Comparison of ENCODE assay signal across 37 cellular contexts in genomic region chr13:36244073-36244472, GRCh38. TPM values are rescaled to one million over a fixed set of nuclear protein-coding genes. Genes with fewer than 3 reads are reported as not detected.
"Had no signal": no experiment of that assay in that cellular context is flagged by ENCODE, and none has a peak within 500 bp of the region (broad histone marks: within the 10 kb centered on the region; RNA-seq: fewer than 3 reads in every experiment).

No MANE protein-coding gene starts in this region.

- H3K27ac ChIP-seq: adrenal gland, body of pancreas, brain microvascular endothelial cell, breast epithelium, VCaP had no signal

- H3K9me3 ChIP-seq: adrenal gland, body of pancreas had no signal

- ATAC-seq: activated CD8-positive, alpha-beta T cell treated with anti-CD3 and anti-CD28 coated beads for 36 hours; activated naive CD4-positive, alpha-beta T cell treated with anti-CD3 and anti-CD28 coated beads, Interleukin-2, amount 50 U/mL, for 72 hours; activated T-cell treated with anti-CD3 and anti-CD28 coated beads, Interleukin-2, amount 50 U/mL, for 4 hours; activated T-cell treated with anti-CD3 and anti-CD28 coated beads, Interleukin-2, amount 50 U/mL, for 72 hours; activated T-helper 17 cell treated with anti-CD3 and anti-CD28 coated beads, Interleukin-2, amount 50 U/mL, for 72 hours; body of pancreas had no signal

- H3K27me3 Mint-ChIP-seq: activated B cell treated with CpG ODN at 0.5 μM for 24 hours; activated CD4-positive, alpha-beta memory T cell treated with anti-CD3 and anti-CD28 coated beads for 36 hours; activated CD4-positive, alpha-beta T cell treated with anti-CD3 and anti-CD28 coated beads, Interleukin-2, amount 10 ng/mL, durations not matched to agents 24 days and 14 days; activated CD8-positive, alpha-beta T cell treated with anti-CD3 and anti-CD28 coated beads for 36 hours; activated naive CD8-positive, alpha-beta T cell treated with anti-CD3 and anti-CD28 coated beads for 36 hours had no signal

- H3K4me1 Mint-ChIP-seq: activated B cell treated with CpG ODN at 0.5 μM for 24 hours; activated CD4-positive, alpha-beta T cell treated with anti-CD3 and anti-CD28 coated beads, Interleukin-2, amount 10 ng/mL, durations not matched to agents 24 days and 14 days; activated naive CD8-positive, alpha-beta T cell treated with anti-CD3 and anti-CD28 coated beads for 36 hours; activated T-helper 17 cell treated with anti-CD3 and anti-CD28 coated beads, Interleukin-2, amount 50 U/mL, for 72 hours had no signal

- H3K4me1 ChIP-seq: adrenal gland, body of pancreas, breast epithelium had no signal

- DNase-seq: activated B cell treated with CpG ODN at 0.5 μM for 24 hours; activated CD4-positive, alpha-beta memory T cell treated with anti-CD3 and anti-CD28 coated beads for 36 hours; activated CD4-positive, alpha-beta T cell treated with anti-CD3 and anti-CD28 coated beads for 4 hours; activated CD4-positive, alpha-beta T cell treated with anti-CD3 and anti-CD28 coated beads, Interleukin-2, amount 10 ng/mL, durations not matched to agents 24 days and 14 days; activated CD4-positive, alpha-beta T cell treated with anti-CD3 and anti-CD28 coated beads, Interleukin-2, amount 50 U/mL, for 1 hour; activated CD4-positive, alpha-beta T cell treated with anti-CD3 and anti-CD28 coated beads, Interleukin-2, amount 50 U/mL, for 4 hours; activated CD4-positive, CD25-positive, alpha-beta regulatory T cell treated with anti-CD3 and anti-CD28 coated beads, Interleukin-2, amount 50 U/mL, for 72 hours; activated CD8-positive, alpha-beta memory T cell treated with anti-CD3 and anti-CD28 coated beads, Interleukin-2, amount 50 U/mL, for 4 hours; activated CD8-positive, alpha-beta T cell treated with anti-CD3 and anti-CD28 coated beads for 36 hours; activated effector memory CD4-positive, alpha-beta T cell treated with anti-CD3 and anti-CD28 coated beads, Interleukin-2, amount 50 U/mL, for 16 hours; activated gamma-delta T cell treated with Interleukin-2 at 50 U/mL for 16 hours; activated naive CD4-positive, alpha-beta T cell; activated naive CD4-positive, alpha-beta T cell treated with anti-CD3 and anti-CD28 coated beads for 36 hours; activated naive CD4-positive, alpha-beta T cell treated with anti-CD3 and anti-CD28 coated beads, Interleukin-2, amount 50 U/mL, for 16 hours; activated naive CD8-positive, alpha-beta T cell treated with anti-CD3 and anti-CD28 coated beads for 36 hours; activated T-cell treated with anti-CD3 and anti-CD28 coated beads for 4 hours; activated T-cell treated with anti-CD3 and anti-CD28 coated beads, Interleukin-2, amount 50 U/mL, for 1 hour; activated T-cell treated with anti-CD3 and anti-CD28 coated beads, Interleukin-2, amount 50 U/mL, for 4 hours; activated T-cell treated with anti-CD3 and anti-CD28 coated beads, Interleukin-2, amount 50 U/mL, for 72 hours; adrenal gland; amniotic stem cell; aorta; body of pancreas; brain microvascular endothelial cell; central memory CD4-positive, alpha-beta T cell; T-helper 1 cell; T-helper 2 cell; T-helper 9 cell had no signal

- H3K36me3 Mint-ChIP-seq: activated CD4-positive, alpha-beta memory T cell treated with anti-CD3 and anti-CD28 coated beads for 36 hours; activated naive CD4-positive, alpha-beta T cell treated with anti-CD3 and anti-CD28 coated beads, Interleukin-2, amount 50 U/mL, for 72 hours; activated naive CD8-positive, alpha-beta T cell treated with anti-CD3 and anti-CD28 coated beads for 36 hours had no signal

- H3K4me3 ChIP-seq: adrenal gland, body of pancreas, breast epithelium had no signal

- H3K36me3 ChIP-seq: adrenal gland, brain microvascular endothelial cell, breast epithelium had no signal

- H3K27me3 ChIP-seq: adrenal gland, body of pancreas, brain microvascular endothelial cell, breast epithelium had no signal

- H3K9me3 Mint-ChIP-seq: activated CD4-positive, alpha-beta memory T cell treated with anti-CD3 and anti-CD28 coated beads for 36 hours; activated CD4-positive, alpha-beta T cell treated with anti-CD3 and anti-CD28 coated beads, Interleukin-2, amount 10 ng/mL, durations not matched to agents 24 days and 14 days; activated CD8-positive, alpha-beta T cell treated with anti-CD3 and anti-CD28 coated beads for 36 hours; activated naive CD4-positive, alpha-beta T cell treated with anti-CD3 and anti-CD28 coated beads for 36 hours; activated naive CD4-positive, alpha-beta T cell treated with anti-CD3 and anti-CD28 coated beads, Interleukin-2, amount 50 U/mL, for 72 hours; activated naive CD8-positive, alpha-beta T cell treated with anti-CD3 and anti-CD28 coated beads for 36 hours; activated T-cell treated with anti-CD3 and anti-CD28 coated beads, Interleukin-2, amount 50 U/mL, for 72 hours; activated T-helper 1 cell treated with anti-CD3 and anti-CD28 coated beads, Interleukin-12 subunit alpha, Interleukin-12 subunit beta, Interleukin-2, Interleukin-4 antibody, amounts not matched to agents 30 ng/mL and 10 ng/mL and 1 ng/mL, durations not matched to agents 14 hours and 24 hours and 36 hours; T-helper 2 cell treated with Interferon-gamma antibody and Interleukin-4, amounts not matched to agents 5 μg/mL and 100 μg/mL, for 36 hours had no signal

- H3K4me3 Mint-ChIP-seq: activated B cell treated with CpG ODN at 0.5 μM for 24 hours; activated CD4-positive, alpha-beta memory T cell treated with anti-CD3 and anti-CD28 coated beads for 36 hours; activated CD4-positive, alpha-beta T cell treated with anti-CD3 and anti-CD28 coated beads, Interleukin-2, amount 10 ng/mL, durations not matched to agents 24 days and 14 days; activated CD8-positive, alpha-beta T cell treated with anti-CD3 and anti-CD28 coated beads for 36 hours; activated naive CD4-positive, alpha-beta T cell treated with anti-CD3 and anti-CD28 coated beads for 36 hours; activated naive CD8-positive, alpha-beta T cell treated with anti-CD3 and anti-CD28 coated beads for 36 hours; activated T-cell treated with anti-CD3 and anti-CD28 coated beads, Interleukin-2, amount 50 U/mL, for 4 hours; activated T-cell treated with anti-CD3 and anti-CD28 coated beads, Interleukin-2, amount 50 U/mL, for 72 hours; activated T-helper 1 cell treated with anti-CD3 and anti-CD28 coated beads, Interleukin-12 subunit alpha, Interleukin-12 subunit beta, Interleukin-2, Interleukin-4 antibody, amounts not matched to agents 30 ng/mL and 10 ng/mL and 1 ng/mL, durations not matched to agents 14 hours and 24 hours and 36 hours; activated T-helper 17 cell treated with anti-CD3 and anti-CD28 coated beads, Interleukin-2, amount 50 U/mL, for 72 hours; T-helper 1 cell treated with Interleukin-12 subunit alpha and Interleukin-12 subunit beta and Interleukin-4 antibody, amounts not matched to agents 30 μg/mL and 1 μg/mL, for 36 hours; T-helper 2 cell treated with Interferon-gamma antibody and Interleukin-4, amounts not matched to agents 5 μg/mL and 100 μg/mL, for 36 hours had no signal

- H3K27ac Mint-ChIP-seq: activated B cell treated with CpG ODN at 0.5 μM for 24 hours; activated CD4-positive, alpha-beta memory T cell treated with anti-CD3 and anti-CD28 coated beads for 36 hours; activated CD4-positive, alpha-beta T cell treated with anti-CD3 and anti-CD28 coated beads, Interleukin-2, amount 10 ng/mL, durations not matched to agents 24 days and 14 days; activated CD8-positive, alpha-beta T cell treated with anti-CD3 and anti-CD28 coated beads for 36 hours; activated naive CD4-positive, alpha-beta T cell treated with anti-CD3 and anti-CD28 coated beads for 36 hours; activated naive CD4-positive, alpha-beta T cell treated with anti-CD3 and anti-CD28 coated beads, Interleukin-2, amount 50 U/mL, for 72 hours; activated naive CD8-positive, alpha-beta T cell treated with anti-CD3 and anti-CD28 coated beads for 36 hours; activated T-cell treated with anti-CD3 and anti-CD28 coated beads, Interleukin-2, amount 50 U/mL, for 72 hours; activated T-helper 1 cell treated with anti-CD3 and anti-CD28 coated beads, Interleukin-12 subunit alpha, Interleukin-12 subunit beta, Interleukin-2, Interleukin-4 antibody, amounts not matched to agents 30 ng/mL and 10 ng/mL and 1 ng/mL, durations not matched to agents 14 hours and 24 hours and 36 hours; activated T-helper 17 cell treated with anti-CD3 and anti-CD28 coated beads, Interleukin-2, amount 50 U/mL, for 72 hours; T-helper 1 cell treated with Interleukin-12 subunit alpha and Interleukin-12 subunit beta and Interleukin-4 antibody, amounts not matched to agents 30 μg/mL and 1 μg/mL, for 36 hours; T-helper 2 cell treated with Interferon-gamma antibody and Interleukin-4, amounts not matched to agents 5 μg/mL and 100 μg/mL, for 36 hours had no signal

RNA-seq across cellular contexts. Expression of gene SOHLH2, which starts 29.7 kb away (rescaled TPM):
- total RNA-seq: activated B cell treated with CpG ODN at 0.5 μM for 24 hours; activated CD4-positive, alpha-beta memory T cell treated with anti-CD3 and anti-CD28 coated beads for 36 hours; activated CD4-positive, alpha-beta T cell treated with anti-CD3 and anti-CD28 coated beads, Interleukin-2, amount 10 ng/mL, durations not matched to agents 24 days and 14 days; activated CD8-positive, alpha-beta memory T cell treated with anti-CD3 and anti-CD28 coated beads for 36 hours; activated CD8-positive, alpha-beta T cell treated with anti-CD3 and anti-CD28 coated beads for 36 hours; activated naive CD4-positive, alpha-beta T cell treated with anti-CD3 and anti-CD28 coated beads for 36 hours; activated naive CD4-positive, alpha-beta T cell treated with anti-CD3 and anti-CD28 coated beads, Interleukin-2, amount 50 U/mL, for 72 hours; activated naive CD8-positive, alpha-beta T cell treated with anti-CD3 and anti-CD28 coated beads for 36 hours; activated T-cell treated with anti-CD3 and anti-CD28 coated beads, Interleukin-2, amount 50 U/mL, for 4 hours; activated T-cell treated with anti-CD3 and anti-CD28 coated beads, Interleukin-2, amount 50 U/mL, for 72 hours; activated T-helper 1 cell treated with anti-CD3 and anti-CD28 coated beads, Interleukin-12 subunit alpha, Interleukin-12 subunit beta, Interleukin-2, Interleukin-4 antibody, amounts not matched to agents 30 ng/mL and 10 ng/mL and 1 ng/mL, durations not matched to agents 14 hours and 24 hours and 36 hours; aorta; astrocyte; body of pancreas had no signal

RNA-seq across cellular contexts. Expression of gene CCDC169, which starts 53.5 kb away (rescaled TPM):
- total RNA-seq: activated CD8-positive, alpha-beta T cell treated with anti-CD3 and anti-CD28 coated beads for 36 hours; activated T-helper 1 cell treated with anti-CD3 and anti-CD28 coated beads, Interleukin-12 subunit alpha, Interleukin-12 subunit beta, Interleukin-2, Interleukin-4 antibody, amounts not matched to agents 30 ng/mL and 10 ng/mL and 1 ng/mL, durations not matched to agents 14 hours and 24 hours and 36 hours had no signal
